In the genomic region with DNA sequence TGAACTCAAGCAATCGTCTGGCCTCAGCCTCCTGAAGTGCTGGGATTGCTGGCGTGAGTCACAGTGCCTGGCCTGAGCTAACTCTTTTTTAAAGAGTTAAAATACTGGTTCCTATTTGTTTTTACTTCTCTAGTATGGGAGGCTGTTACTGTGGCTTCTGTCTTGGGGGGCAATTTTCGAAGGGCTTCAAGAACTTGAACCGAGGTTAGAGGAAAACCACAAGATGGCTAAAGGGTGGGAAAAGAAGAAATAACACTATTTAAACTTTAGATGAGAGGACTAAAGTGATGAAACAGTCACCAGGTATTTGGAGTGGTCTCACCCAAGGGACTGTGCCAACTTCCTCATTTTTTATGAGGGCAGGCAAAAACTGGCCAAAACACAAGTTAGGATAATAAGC, we compare ENCODE assay signal across 17 cellular contexts. TPM values are rescaled to one million over a fixed set of nuclear protein-coding genes. Genes with fewer than 3 reads are reported as not detected.
DNase-seq lines count a peak whose midpoint lies in the region; ATAC-seq and TF ChIP-seq lines count a peak whose summit lies in the region.
"Had no signal": no experiment of that assay in that cellular context is flagged by ENCODE, and none has a peak within 500 bp of the region (broad histone marks: within the 10 kb centered on the region; RNA-seq: fewer than 3 reads in every experiment).

No MANE protein-coding gene starts in this region.

- H2AFZ ChIP-seq in HCT116 (ENCODE audit: low read depth, low read length, poor library complexity, severe bottlenecking), result no peak overlapping the region
- H2AFZ ChIP-seq in mammary epithelial cell (ENCODE audit: low read depth, low read length), result no peak overlapping the region

- CTCF ChIA-PET in HCT116 (lab: Charles Lee), result no interaction called here
- CTCF ChIA-PET in mammary epithelial cell (lab: Charles Lee; ENCODE audit: low non-redundant PET), result no interaction called here
- CTCF ChIA-PET in A673 (lab: Charles Lee), result no interaction called here

- peak overlapping the region in 1 of 2 experiments; percentile 6; a peak in 1 of 4 replicates for H3K4me3 ChIP-seq in HCT116 (replicated peaks in 1 of 2; ENCODE audit: low read depth in 1 of 2, low read length in 2 of 2)
- no peak overlapping the region for H3K4me3 ChIP-seq in mammary epithelial cell (replicated peaks in 1 of 3; ENCODE audit: insufficient read depth in 1 of 3, low read depth in 2 of 3, low read length in 3 of 3)
- no peak overlapping the region for H3K4me3 ChIP-seq in skeletal muscle satellite cell (ENCODE audit: low read length)
- no peak overlapping the region for H3K4me3 ChIP-seq in A673 (ENCODE audit: low read depth, low read length, poor library complexity, severe bottlenecking)
- H3K4me3 ChIP-seq in heart right ventricle, result no peak overlapping the region
- H3K4me3 ChIP-seq: esophagus muscularis mucosa, SJCRH30 had no signal

- no peak for TF ChIP-seq POLR2A in HCT116 (IDR thresholded peaks at IDR 0.05; ENCODE audit: borderline replicate concordance, extremely low read depth, insufficient read depth, insufficient read length)

- no peaks in the 10 kb centered on the region for H3K9me2 ChIP-seq in HCT116 (ENCODE audit: insufficient read depth)

- H3K36me3 ChIP-seq in HCT116 (ENCODE audit: control insufficient read depth in 1 of 2, insufficient read depth in 2 of 2, low read length in 2 of 2), result peaks cover under 1 to 22% of the 10 kb centered on the region in 2 experiments; a peak in 2 of 4 replicates
- peaks cover 2% of the 10 kb centered on the region for H3K36me3 ChIP-seq in mammary epithelial cell (ENCODE audit: insufficient read depth, low read length)
- peaks cover under 1% of the 10 kb centered on the region for H3K36me3 ChIP-seq in skeletal muscle satellite cell (ENCODE audit: insufficient read depth, low read length)
- H3K36me3 ChIP-seq in A673 (ENCODE audit: insufficient read depth, low read length, poor library complexity, severe bottlenecking), result no peaks in the 10 kb centered on the region
- H3K36me3 ChIP-seq in heart right ventricle, result peaks cover 0 to 2% (median 0%) of the 10 kb centered on the region in 9 donors
- H3K36me3 ChIP-seq: esophagus muscularis mucosa, neutrophil had no signal

- intact Hi-C loops in HCT116 (cut with micrococcal nuclease) (loop anchor here (5.0 kb wide), 2 partner anchors 88 to 113 kb away; no protein-coding TSS in a partner anchor), mammary epithelial cell (cut with micrococcal nuclease) (no loop called here), A673 (cut with micrococcal nuclease; ENCODE audit: unreplicated experiment) (no loop called here), heart right ventricle (cut with DNase I) (no loop called here)

- H3K79me2 ChIP-seq in HCT116 (ENCODE audit: insufficient read depth, low read length), result peaks cover 100% of the 10 kb centered on the region
- H3K79me2 ChIP-seq in mammary epithelial cell (ENCODE audit: insufficient read depth, low read length), result peaks cover 79% of the 10 kb centered on the region

- no peaks in the 10 kb centered on the region for H4K20me1 ChIP-seq in HCT116 (ENCODE audit: insufficient read depth)
- H4K20me1 ChIP-seq in mammary epithelial cell (ENCODE audit: insufficient read depth, low read length), result no peaks in the 10 kb centered on the region

- peak; percentile 41 for ATAC-seq in HCT116
- no peak for ATAC-seq in heart right ventricle
- ATAC-seq in HG03095 (IDR thresholded peaks at IDR 0.05; ENCODE audit: unreplicated experiment), result no peak

- RAD21 ChIA-PET in HCT116 (lab: Charles Lee; ENCODE audit: low non-redundant PET in 1 of 2, low total read pairs in 2 of 2, uncharacterized antibody in 2 of 2, unreplicated experiment in 2 of 2), result no interaction called here

- no peak for TF ChIP-seq RAD21 in HCT116 (IDR thresholded peaks at IDR 0.05; ENCODE audit: low read depth)

- 4% methylated on average over 4 of the region's 4 CpGs for WGBS in mammary epithelial cell (ENCODE audit: low coverage, missing lambda C conversion rate)
- WGBS in heart right ventricle, 2 donors, result 81 to 89% methylated on average over 4 of the region's 4 CpGs

- H3K9me3 ChIP-seq in HCT116 (ENCODE audit: control insufficient read depth in 1 of 2, insufficient read depth in 1 of 2, low read depth in 1 of 2, low read length in 2 of 2), result no peaks in the 10 kb centered on the region
- H3K9me3 ChIP-seq in mammary epithelial cell (replicated peaks; ENCODE audit: insufficient read depth, low read length), result no peaks in the 10 kb centered on the region
- H3K9me3 ChIP-seq in skeletal muscle satellite cell (replicated peaks; ENCODE audit: low read length), result no peaks in the 10 kb centered on the region
- H3K9me3 ChIP-seq in A673 (ENCODE audit: low read depth, low read length, poor library complexity, severe bottlenecking), result no peaks in the 10 kb centered on the region
- H3K9me3 ChIP-seq in heart right ventricle, result no peaks in the 10 kb centered on the region
- H3K9me3 ChIP-seq: esophagus muscularis mucosa, neutrophil, SJCRH30 had no signal

- H3K4me1 ChIP-seq in HCT116 (ENCODE audit: control insufficient read depth in 1 of 2, insufficient read depth in 2 of 2, low read length in 2 of 2) (peaks cover 90 to 100% of the 10 kb centered on the region in 2 experiments), mammary epithelial cell (ENCODE audit: insufficient read depth, low read length) (peaks cover 69% of the 10 kb centered on the region), skeletal muscle satellite cell (ENCODE audit: control insufficient read depth, insufficient read depth, low read length) (peaks cover 80% of the 10 kb centered on the region), A673 (ENCODE audit: insufficient read depth, low read length, poor library complexity, severe bottlenecking) (peaks cover 5% of the 10 kb centered on the region), heart right ventricle (peaks cover 0 to 27% (median 0%) of the 10 kb centered on the region in 9 donors)

- BruUV-seq in HCT116 (replicated peaks; lab: Mats Ljungman, UMichigan), result no TSS peak
- no TSS peak for BruUV-seq in mammary epithelial cell (replicated peaks; lab: Mats Ljungman, UMichigan)
- no TSS peak for BruUV-seq in A673 (replicated peaks; lab: Mats Ljungman, UMichigan)

- peak overlapping the region; percentile 71 for H3K4me2 ChIP-seq in HCT116 (ENCODE audit: low read length)
- H3K4me2 ChIP-seq in mammary epithelial cell (ENCODE audit: insufficient read depth, low read depth, low read length), result peak overlapping the region; percentile 29
- H3K4me2 ChIP-seq in skeletal muscle satellite cell (ENCODE audit: low read length), result peak overlapping the region; percentile 21

- POLR2A ChIA-PET in HCT116 (lab: Charles Lee) (interaction anchor here (0.9 kb wide), 1 partner anchor 16 kb away, joined by 3 read pairs; no protein-coding TSS in a partner anchor), A673 (lab: Charles Lee; ENCODE audit: low non-redundant PET) (no interaction called here)

- DNase-seq in HCT116 (ENCODE audit: low read depth, low spot score) (no peak), NOMO-1 (lab: John Stamatoyannopoulos, UW; ENCODE audit: unreplicated experiment in 2 of 2) (peak; percentile 14 to 62), mammary epithelial cell (peak; percentile 63), mesenteric fat pad (ENCODE audit: low spot score) (no peak), A673 (ENCODE audit: low spot score) (no peak), heart right ventricle (no peak)
- DNase-seq: activated naive CD4-positive, alpha-beta T cell treated with anti-CD3 and anti-CD28 coated beads, Interleukin-2, amount 10 ng/mL, durations not matched to agents 7 days and 5 days; CD8-positive, alpha-beta memory T cell; H9; NCI-H510A; SJCRH30; small intestine had no signal

- H3K27ac ChIP-seq in HCT116 (ENCODE audit: low read depth, low read length) (peak overlapping the region; percentile 92), mammary epithelial cell (ENCODE audit: insufficient read depth, low read depth, low read length) (peak overlapping the region; percentile 64), A673 (ENCODE audit: low read depth, low read length, poor library complexity, severe bottlenecking) (no peak overlapping the region), heart right ventricle (no peak overlapping the region)
- H3K27ac ChIP-seq: esophagus muscularis mucosa, neutrophil, SJCRH30, VCaP had no signal

- in situ Hi-C loops in mammary epithelial cell (cut with MboI; ENCODE audit: low sequenced_read_pairs in 2 of 2), result no loop called here

- TF ChIP-seq CTCF in HCT116 (IDR thresholded peaks at IDR 0.05 in 2 of 3, conservative IDR thresholded peaks at IDR 0.05 in 1 of 3; ENCODE audit: borderline replicate concordance in 1 of 3, insufficient read depth in 1 of 3, low read depth in 2 of 3, low read length in 2 of 3) (no peak), mammary epithelial cell (conservative IDR thresholded peaks at IDR 0.05 in 1 of 2, IDR thresholded peaks at IDR 0.05 in 1 of 2; ENCODE audit: extremely low read depth in 1 of 2, insufficient read depth in 1 of 2, low read depth in 1 of 2, low read length in 2 of 2) (no peak), A673 (conservative IDR thresholded peaks at IDR 0.05; ENCODE audit: low read depth, low read length) (no peak), heart right ventricle (IDR thresholded peaks at IDR 0.05) (no peak)

- peak overlapping the region; percentile 64 for H3K9ac ChIP-seq in HCT116 (ENCODE audit: low read length)
- peak overlapping the region; percentile 23 for H3K9ac ChIP-seq in mammary epithelial cell (ENCODE audit: insufficient read depth, low read length)
- peak overlapping the region; percentile 34 for H3K9ac ChIP-seq in skeletal muscle satellite cell (ENCODE audit: low read depth, low read length)

- H3K27me3 ChIP-seq in HCT116 (ENCODE audit: insufficient read depth, low read length), result no peaks in the 10 kb centered on the region
- H3K27me3 ChIP-seq in mammary epithelial cell (ENCODE audit: insufficient read depth, low read length), result no peaks in the 10 kb centered on the region
- no peaks in the 10 kb centered on the region for H3K27me3 ChIP-seq in skeletal muscle satellite cell (ENCODE audit: control insufficient read depth, insufficient read depth, low read length)
- no peaks in the 10 kb centered on the region for H3K27me3 ChIP-seq in A673 (replicated peaks; ENCODE audit: insufficient read depth, low read depth, low read length, poor library complexity)
- no peaks in the 10 kb centered on the region for H3K27me3 ChIP-seq in heart right ventricle
- H3K27me3 ChIP-seq: esophagus muscularis mucosa, neutrophil, SJCRH30 had no signal

- dilution Hi-C loops in mammary epithelial cell (cut with HindIII; ENCODE audit: low sequenced_read_pairs), result no loop called here

TF ChIP-seq in HCT116, 20 proteins besides CTCF, POLR2A, EP300 and RAD21 (continues in another document):
- TF ChIP-seq EZH2phosphoT487 (IDR thresholded peaks at IDR 0.05; ENCODE audit: borderline replicate concordance) (no peak), SRF (IDR thresholded peaks at IDR 0.05; ENCODE audit: low read depth) (no peak), JUND (IDR thresholded peaks at IDR 0.05) (peak; percentile 78)

RNA-seq across cellular contexts. Expression of a gene that starts 17.8 kb away (rescaled TPM):
- total RNA-seq in HCT116 (2021; ENCODE audit: unreplicated experiment), result 200 TPM
- polyA plus RNA-seq in HCT116 (2012), result 71.3 and 91.7 TPM in 2 replicates
- total RNA-seq in mammary epithelial cell, result 100 to 1,000 TPM; 112 to 179 TPM
- 85.8 TPM for polyA plus RNA-seq in mammary epithelial cell
- 157 TPM for polyA minus RNA-seq in mammary epithelial cell
- 55.9 and 94.8 TPM in 2 replicates for total RNA-seq in skeletal muscle satellite cell (2012; rRNA removed)
- 18.4 TPM for total RNA-seq in mesenteric fat pad
- 5.7 and 6.8 TPM in 2 replicates for total RNA-seq in A673 (2021)
- 10 to 100 TPM; 11.0 to 23.3 (median 15.6) TPM for total RNA-seq in heart right ventricle
- polyA plus RNA-seq in heart right ventricle, result 1 to 10 TPM; 3.1 to 4.7 TPM
- polyA plus RNA-seq: CD8-positive, alpha-beta memory T cell had no signal

Comparison
In these comparisons a context has a peak if more than half of its experiments do, and no peak if none do; other contexts are left out.
1. DNase-seq: peak in NOMO-1 (2 of 2) and mammary epithelial cell (single experiment); none in HCT116 (single experiment), mesenteric fat pad (single experiment), A673 (single experiment) and heart right ventricle (0 of 2).
2. H3K27ac ChIP-seq: peak in HCT116 (single experiment) and mammary epithelial cell (single experiment); none in A673 (single experiment) and heart right ventricle (0 of 10).
3. H3K4me2 ChIP-seq: peak in every context shown above with its lines; median percentile 71 in HCT116; 29 in mammary epithelial cell; 21 in skeletal muscle satellite cell.
4. Peak in every context shown above with its lines, with median percentiles within 50 percentile points of each other: H3K9ac ChIP-seq.